In the genomic region with DNA sequence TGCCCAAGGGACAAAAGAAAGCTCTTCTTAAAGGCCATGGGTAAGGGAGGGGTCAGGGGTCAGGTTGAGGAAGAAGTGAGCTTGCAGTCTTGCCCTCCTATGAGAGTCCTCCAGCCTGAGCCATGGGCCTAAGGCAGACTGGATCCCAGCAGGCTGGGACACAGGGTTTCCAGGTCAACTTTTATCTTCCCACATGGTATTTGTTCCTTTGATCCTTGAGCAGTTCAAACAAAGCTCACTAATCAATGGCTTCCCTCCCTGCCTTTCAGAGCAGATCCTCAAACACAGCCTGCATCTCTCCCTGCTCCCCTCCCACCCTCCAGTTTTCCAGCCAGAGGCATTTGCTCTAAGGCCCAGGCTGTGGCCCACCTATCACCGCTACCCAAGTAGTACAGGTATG, we compare ENCODE assay signal across 12 cellular contexts.
DNase-seq lines count a peak whose midpoint lies in the region; ATAC-seq and TF ChIP-seq lines count a peak whose summit lies in the region.
"Had no signal": no experiment of that assay in that cellular context is flagged by ENCODE, and none has a peak within 500 bp of the region (broad histone marks: within the 10 kb centered on the region; RNA-seq: fewer than 3 reads in every experiment).

No MANE protein-coding gene starts in this region.

- H3K79me2 ChIP-seq in PC-9 (ENCODE audit: low read depth) = no peaks in the 10 kb centered on the region

- no peak for TF ChIP-seq CTCF in body of pancreas (IDR thresholded peaks at IDR 0.05)
- no peak for TF ChIP-seq CTCF in liver (IDR thresholded peaks at IDR 0.05; ENCODE audit: low read depth, low read length, missing input control)
- no peak for TF ChIP-seq CTCF in stomach (IDR thresholded peaks at IDR 0.05)
- TF ChIP-seq CTCF in adrenal gland (IDR thresholded peaks at IDR 0.05) = no peak
- TF ChIP-seq CTCF in PC-9 (conservative IDR thresholded peaks at IDR 0.05) = no peak

- no peak for TF ChIP-seq EP300 in stomach (IDR thresholded peaks at IDR 0.05)

- H3K4me2 ChIP-seq in PC-9 = no peak overlapping the region

- no peak overlapping the region for H3K4me3 ChIP-seq in HUES48 (ENCODE audit: low read depth, low read length)
- no peak overlapping the region for H3K4me3 ChIP-seq in body of pancreas
- no peak overlapping the region for H3K4me3 ChIP-seq in liver (ENCODE audit: low read depth in 1 of 3, low read length in 3 of 3)
- no peak overlapping the region for H3K4me3 ChIP-seq in stomach
- no peak overlapping the region for H3K4me3 ChIP-seq in adrenal gland
- no peak overlapping the region for H3K4me3 ChIP-seq in PC-9

- peaks cover 14% of the 10 kb centered on the region for H3K27me3 ChIP-seq in HUES48 (ENCODE audit: control insufficient read depth, insufficient read depth, low read length)
- H3K27me3 ChIP-seq in body of pancreas = no peaks in the 10 kb centered on the region
- H3K27me3 ChIP-seq in liver (ENCODE audit: control insufficient read depth in 4 of 4, insufficient read depth in 4 of 4, low read length in 3 of 4) = no peaks in the 10 kb centered on the region
- no peaks in the 10 kb centered on the region for H3K27me3 ChIP-seq in stomach
- H3K27me3 ChIP-seq in adrenal gland = no peaks in the 10 kb centered on the region
- H3K27me3 ChIP-seq in PC-9 (ENCODE audit: insufficient read depth, low read depth) = no peaks in the 10 kb centered on the region

- TF ChIP-seq RAD21 in liver (IDR thresholded peaks at IDR 0.05) = peak in 1 of 2 donors; percentile 39

- H3K9me3 ChIP-seq in HUES48 (ENCODE audit: control insufficient read depth, insufficient read depth, low read length) (no peaks in the 10 kb centered on the region), body of pancreas (no peaks in the 10 kb centered on the region), liver (ENCODE audit: control insufficient read depth in 4 of 4, low read length in 3 of 4) (no peaks in the 10 kb centered on the region), stomach (no peaks in the 10 kb centered on the region), adrenal gland (replicated peaks in 1 of 3) (no peaks in the 10 kb centered on the region), PC-9 (ENCODE audit: insufficient read depth, low read depth) (no peaks in the 10 kb centered on the region)

- H3F3A ChIP-seq in PC-9 (ENCODE audit: insufficient read depth, low read depth) = no peaks in the 10 kb centered on the region

- H3K9ac ChIP-seq in HUES48 (ENCODE audit: low read depth, low read length) (no peak overlapping the region), liver (ENCODE audit: low read depth in 1 of 2, low read length in 2 of 2) (no peak overlapping the region)

- CTCF ChIA-PET in PC-9 (lab: Charles Lee) = interaction anchor here (0.6 kb wide), 1 partner anchor 862 kb away, joined by 3 read pairs; no protein-coding TSS in a partner anchor

- H2AFZ ChIP-seq in PC-9 = no peak overlapping the region

- H3K27ac ChIP-seq in HUES48 (ENCODE audit: low read depth, low read length) = peak overlapping the region; percentile 33
- H3K27ac ChIP-seq in body of pancreas = no peak overlapping the region
- H3K27ac ChIP-seq in liver (ENCODE audit: low read depth in 1 of 2, low read length in 2 of 2) = no peak overlapping the region
- no peak overlapping the region for H3K27ac ChIP-seq in stomach
- H3K27ac ChIP-seq in adrenal gland = no peak overlapping the region
- no peak overlapping the region for H3K27ac ChIP-seq in PC-9

- intact Hi-C loops in body of pancreas (cut with DNase I) (no loop called here), stomach (cut with DNase I; ENCODE audit: low total_unique reads) (no loop called here), adrenal gland (cut with DNase I) (no loop called here), PC-9 (cut with micrococcal nuclease; ENCODE audit: unreplicated experiment) (no loop called here)

- H3K36me3 ChIP-seq in HUES48 (ENCODE audit: control insufficient read depth, insufficient read depth, low read length) (no peaks in the 10 kb centered on the region), body of pancreas (replicated peaks in 1 of 2; ENCODE audit: insufficient read depth in 1 of 2, low read depth in 2 of 2) (no peaks in the 10 kb centered on the region), liver (ENCODE audit: control insufficient read depth in 4 of 4, insufficient read depth in 3 of 4, low read depth in 1 of 4, low read length in 3 of 4) (no peaks in the 10 kb centered on the region), stomach (no peaks in the 10 kb centered on the region), adrenal gland (replicated peaks in 1 of 2) (no peaks in the 10 kb centered on the region), PC-9 (ENCODE audit: low read depth) (no peaks in the 10 kb centered on the region)

- 68 to 73% methylated on average over 1 of the region's 1 CpG for WGBS in body of pancreas, 2 donors
- WGBS in liver = 95% methylated on average over 1 of the region's 1 CpG
- 50 to 82% (median 63%) methylated on average over 1 of the region's 1 CpG for WGBS in stomach, 5 donors
- 92 to 100% (median 96%) methylated on average over 1 of the region's 1 CpG for WGBS in adrenal gland, 4 donors

- H4K20me1 ChIP-seq in PC-9 (ENCODE audit: insufficient read depth) = no peaks in the 10 kb centered on the region

- H3K4me1 ChIP-seq in HUES48 (ENCODE audit: control insufficient read depth, insufficient read depth, low read length) (no peaks in the 10 kb centered on the region; the same call in 1 of the 2 replicates), body of pancreas (peaks cover 41% of the 10 kb centered on the region), liver (ENCODE audit: control insufficient read depth in 4 of 4, insufficient read depth in 4 of 4, low read length in 3 of 4) (peaks cover 9 to 28% (median 18%) of the 10 kb centered on the region in 4 donors), stomach (peaks cover 7 to 15% (median 10%) of the 10 kb centered on the region in 4 donors), adrenal gland (replicated peaks in 1 of 2) (no peaks in the 10 kb centered on the region), PC-9 (replicated peaks; ENCODE audit: insufficient read depth) (peaks cover 10% of the 10 kb centered on the region; the same call in 1 of the 2 replicates)

- ATAC-seq in body of pancreas (no peak), HG03439 (IDR thresholded peaks at IDR 0.05; ENCODE audit: unreplicated experiment) (no peak)

- DNase-seq in body of pancreas = peak in 3 of 4 donors; percentile 14 to 28 (median 25)
- peak; percentile 26 for DNase-seq in stomach
- DNase-seq in adrenal gland = no peak
- DNase-seq in PC-9 = no peak
- DNase-seq: C1 segment of cervical spinal cord; CD4-positive, alpha-beta T cell; DMS79; HCEC 1CT; HFFc6 had no signal

- TF ChIP-seq POLR2A in body of pancreas (IDR thresholded peaks at IDR 0.05) = no peak
- TF ChIP-seq POLR2A in stomach (IDR thresholded peaks at IDR 0.05) = no peak
- no peak for TF ChIP-seq POLR2A in adrenal gland (IDR thresholded peaks at IDR 0.05)

- BruUV-seq in PC-9 (replicated peaks; lab: Mats Ljungman, UMichigan) = no TSS peak

- no peaks in the 10 kb centered on the region for H3K9me2 ChIP-seq in PC-9 (ENCODE audit: insufficient read depth)

- POLR2A ChIA-PET in PC-9 (lab: Charles Lee; ENCODE audit: unreplicated experiment) = no interaction called here

TF ChIP-seq in liver, 16 proteins besides CTCF, POLR2A, EP300 and RAD21:
- TF ChIP-seq, protein P1, sequence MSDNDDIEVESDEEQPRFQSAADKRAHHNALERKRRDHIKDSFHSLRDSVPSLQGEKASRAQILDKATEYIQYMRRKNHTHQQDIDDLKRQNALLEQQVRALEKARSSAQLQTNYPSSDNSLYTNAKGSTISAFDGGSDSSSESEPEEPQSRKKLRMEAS (IDR thresholded peaks at IDR 0.05) = peak; percentile 19
- TF ChIP-seq EGR1 (IDR thresholded peaks at IDR 0.05; ENCODE audit: low read depth in 2 of 2) = no peak
- no peak for TF ChIP-seq NR2F2 (IDR thresholded peaks at IDR 0.05)
- TF ChIP-seq FOXA2 (IDR thresholded peaks at IDR 0.05) = no peak
- peak; percentile 36 for TF ChIP-seq SP1 (IDR thresholded peaks at IDR 0.05)
- TF ChIP-seq RXRA (IDR thresholded peaks at IDR 0.05) = peak; percentile 54 to 61
- TF ChIP-seq HNF4A (conservative IDR thresholded peaks at IDR 0.05) = peak; percentile 54 to 58
- peak; percentile 66 for TF ChIP-seq YY1 (IDR thresholded peaks at IDR 0.05)

Comparison
In these comparisons a context has a peak if more than half of its experiments do, and no peak if none do; other contexts are left out.
1. DNase-seq: peak in body of pancreas (3 of 4) and stomach (single experiment); none in adrenal gland (0 of 7) and PC-9 (0 of 2).